In genomic region chr5:11902304-11902703, GRCh38 we compare ENCODE assay signal across 1 cellular context.
TF ChIP-seq lines count a peak whose summit lies in the region.

No MANE protein-coding gene starts in this region.

TF ChIP-seq in GM23338, 12 proteins besides CTCF, POLR2A, EP300 and RAD21 (continued from another document):
- TF ChIP-seq, protein P1, sequence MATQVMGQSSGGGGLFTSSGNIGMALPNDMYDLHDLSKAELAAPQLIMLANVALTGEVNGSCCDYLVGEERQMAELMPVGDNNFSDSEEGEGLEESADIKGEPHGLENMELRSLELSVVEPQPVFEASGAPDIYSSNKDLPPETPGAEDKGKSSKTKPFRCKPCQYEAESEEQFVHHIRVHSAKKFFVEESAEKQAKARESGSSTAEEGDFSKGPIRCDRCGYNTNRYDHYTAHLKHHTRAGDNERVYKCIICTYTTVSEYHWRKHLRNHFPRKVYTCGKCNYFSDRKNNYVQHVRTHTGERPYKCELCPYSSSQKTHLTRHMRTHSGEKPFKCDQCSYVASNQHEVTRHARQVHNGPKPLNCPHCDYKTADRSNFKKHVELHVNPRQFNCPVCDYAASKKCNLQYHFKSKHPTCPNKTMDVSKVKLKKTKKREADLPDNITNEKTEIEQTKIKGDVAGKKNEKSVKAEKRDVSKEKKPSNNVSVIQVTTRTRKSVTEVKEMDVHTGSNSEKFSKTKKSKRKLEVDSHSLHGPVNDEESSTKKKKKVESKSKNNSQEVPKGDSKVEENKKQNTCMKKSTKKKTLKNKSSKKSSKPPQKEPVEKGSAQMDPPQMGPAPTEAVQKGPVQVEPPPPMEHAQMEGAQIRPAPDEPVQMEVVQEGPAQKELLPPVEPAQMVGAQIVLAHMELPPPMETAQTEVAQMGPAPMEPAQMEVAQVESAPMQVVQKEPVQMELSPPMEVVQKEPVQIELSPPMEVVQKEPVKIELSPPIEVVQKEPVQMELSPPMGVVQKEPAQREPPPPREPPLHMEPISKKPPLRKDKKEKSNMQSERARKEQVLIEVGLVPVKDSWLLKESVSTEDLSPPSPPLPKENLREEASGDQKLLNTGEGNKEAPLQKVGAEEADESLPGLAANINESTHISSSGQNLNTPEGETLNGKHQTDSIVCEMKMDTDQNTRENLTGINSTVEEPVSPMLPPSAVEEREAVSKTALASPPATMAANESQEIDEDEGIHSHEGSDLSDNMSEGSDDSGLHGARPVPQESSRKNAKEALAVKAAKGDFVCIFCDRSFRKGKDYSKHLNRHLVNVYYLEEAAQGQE (IDR thresholded peaks at IDR 0.05; ENCODE audit: unreplicated experiment) = no peak
- TF ChIP-seq, protein P2, sequence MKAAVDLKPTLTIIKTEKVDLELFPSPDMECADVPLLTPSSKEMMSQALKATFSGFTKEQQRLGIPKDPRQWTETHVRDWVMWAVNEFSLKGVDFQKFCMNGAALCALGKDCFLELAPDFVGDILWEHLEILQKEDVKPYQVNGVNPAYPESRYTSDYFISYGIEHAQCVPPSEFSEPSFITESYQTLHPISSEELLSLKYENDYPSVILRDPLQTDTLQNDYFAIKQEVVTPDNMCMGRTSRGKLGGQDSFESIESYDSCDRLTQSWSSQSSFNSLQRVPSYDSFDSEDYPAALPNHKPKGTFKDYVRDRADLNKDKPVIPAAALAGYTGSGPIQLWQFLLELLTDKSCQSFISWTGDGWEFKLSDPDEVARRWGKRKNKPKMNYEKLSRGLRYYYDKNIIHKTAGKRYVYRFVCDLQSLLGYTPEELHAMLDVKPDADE (IDR thresholded peaks at IDR 0.05) = no peak
- TF ChIP-seq, protein P3, sequence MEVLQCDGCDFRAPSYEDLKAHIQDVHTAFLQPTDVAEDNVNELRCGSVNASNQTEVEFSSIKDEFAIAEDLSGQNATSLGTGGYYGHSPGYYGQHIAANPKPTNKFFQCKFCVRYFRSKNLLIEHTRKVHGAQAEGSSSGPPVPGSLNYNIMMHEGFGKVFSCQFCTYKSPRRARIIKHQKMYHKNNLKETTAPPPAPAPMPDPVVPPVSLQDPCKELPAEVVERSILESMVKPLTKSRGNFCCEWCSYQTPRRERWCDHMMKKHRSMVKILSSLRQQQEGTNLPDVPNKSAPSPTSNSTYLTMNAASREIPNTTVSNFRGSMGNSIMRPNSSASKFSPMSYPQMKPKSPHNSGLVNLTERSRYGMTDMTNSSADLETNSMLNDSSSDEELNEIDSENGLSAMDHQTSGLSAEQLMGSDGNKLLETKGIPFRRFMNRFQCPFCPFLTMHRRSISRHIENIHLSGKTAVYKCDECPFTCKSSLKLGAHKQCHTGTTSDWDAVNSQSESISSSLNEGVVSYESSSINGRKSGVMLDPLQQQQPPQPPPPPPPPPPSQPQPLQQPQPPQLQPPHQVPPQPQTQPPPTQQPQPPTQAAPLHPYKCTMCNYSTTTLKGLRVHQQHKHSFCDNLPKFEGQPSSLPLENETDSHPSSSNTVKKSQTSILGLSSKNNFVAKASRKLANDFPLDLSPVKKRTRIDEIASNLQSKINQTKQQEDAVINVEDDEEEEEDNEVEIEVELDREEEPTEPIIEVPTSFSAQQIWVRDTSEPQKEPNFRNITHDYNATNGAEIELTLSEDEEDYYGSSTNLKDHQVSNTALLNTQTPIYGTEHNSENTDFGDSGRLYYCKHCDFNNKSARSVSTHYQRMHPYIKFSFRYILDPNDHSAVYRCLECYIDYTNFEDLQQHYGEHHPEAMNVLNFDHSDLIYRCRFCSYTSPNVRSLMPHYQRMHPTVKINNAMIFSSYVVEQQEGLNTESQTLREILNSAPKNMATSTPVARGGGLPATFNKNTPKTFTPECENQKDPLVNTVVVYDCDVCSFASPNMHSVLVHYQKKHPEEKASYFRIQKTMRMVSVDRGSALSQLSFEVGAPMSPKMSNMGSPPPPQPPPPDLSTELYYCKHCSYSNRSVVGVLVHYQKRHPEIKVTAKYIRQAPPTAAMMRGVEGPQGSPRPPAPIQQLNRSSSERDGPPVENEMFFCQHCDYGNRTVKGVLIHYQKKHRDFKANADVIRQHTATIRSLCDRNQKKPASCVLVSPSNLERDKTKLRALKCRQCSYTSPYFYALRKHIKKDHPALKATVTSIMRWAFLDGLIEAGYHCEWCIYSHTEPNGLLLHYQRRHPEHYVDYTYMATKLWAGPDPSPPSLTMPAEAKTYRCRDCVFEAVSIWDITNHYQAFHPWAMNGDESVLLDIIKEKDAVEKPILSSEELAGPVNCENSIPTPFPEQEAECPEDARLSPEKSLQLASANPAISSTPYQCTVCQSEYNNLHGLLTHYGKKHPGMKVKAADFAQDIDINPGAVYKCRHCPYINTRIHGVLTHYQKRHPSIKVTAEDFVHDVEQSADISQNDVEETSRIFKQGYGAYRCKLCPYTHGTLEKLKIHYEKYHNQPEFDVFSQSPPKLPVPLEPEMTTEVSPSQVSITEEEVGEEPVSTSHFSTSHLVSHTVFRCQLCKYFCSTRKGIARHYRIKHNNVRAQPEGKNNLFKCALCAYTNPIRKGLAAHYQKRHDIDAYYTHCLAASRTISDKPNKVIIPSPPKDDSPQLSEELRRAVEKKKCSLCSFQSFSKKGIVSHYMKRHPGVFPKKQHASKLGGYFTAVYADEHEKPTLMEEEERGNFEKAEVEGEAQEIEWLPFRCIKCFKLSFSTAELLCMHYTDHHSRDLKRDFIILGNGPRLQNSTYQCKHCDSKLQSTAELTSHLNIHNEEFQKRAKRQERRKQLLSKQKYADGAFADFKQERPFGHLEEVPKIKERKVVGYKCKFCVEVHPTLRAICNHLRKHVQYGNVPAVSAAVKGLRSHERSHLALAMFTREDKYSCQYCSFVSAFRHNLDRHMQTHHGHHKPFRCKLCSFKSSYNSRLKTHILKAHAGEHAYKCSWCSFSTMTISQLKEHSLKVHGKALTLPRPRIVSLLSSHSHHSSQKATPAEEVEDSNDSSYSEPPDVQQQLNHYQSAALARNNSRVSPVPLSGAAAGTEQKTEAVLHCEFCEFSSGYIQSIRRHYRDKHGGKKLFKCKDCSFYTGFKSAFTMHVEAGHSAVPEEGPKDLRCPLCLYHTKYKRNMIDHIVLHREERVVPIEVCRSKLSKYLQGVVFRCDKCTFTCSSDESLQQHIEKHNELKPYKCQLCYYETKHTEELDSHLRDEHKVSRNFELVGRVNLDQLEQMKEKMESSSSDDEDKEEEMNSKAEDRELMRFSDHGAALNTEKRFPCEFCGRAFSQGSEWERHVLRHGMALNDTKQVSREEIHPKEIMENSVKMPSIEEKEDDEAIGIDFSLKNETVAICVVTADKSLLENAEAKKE (CRISPR knock-in tag; IDR thresholded peaks at IDR 0.05) = no peak
- TF ChIP-seq ZNF114 (CRISPR knock-in tag; IDR thresholded peaks at IDR 0.05) (no peak), NANOG (IDR thresholded peaks at IDR 0.05; ENCODE audit: borderline replicate concordance) (no peak), JUNB (IDR thresholded peaks at IDR 0.05; ENCODE audit: unreplicated experiment) (no peak), POLR2AphosphoS5 (IDR thresholded peaks at IDR 0.05; ENCODE audit: low read depth) (no peak), EZH2phosphoT487 (IDR thresholded peaks at IDR 0.05; ENCODE audit: unreplicated experiment) (no peak), STAT1 (IDR thresholded peaks at IDR 0.05; ENCODE audit: unreplicated experiment) (no peak), ZNF331 (CRISPR knock-in tag; IDR thresholded peaks at IDR 0.05; ENCODE audit: low read depth) (no peak)
